1 cellular context compared by ENCODE assay signal in genomic region chr6:14165091-14165490, GRCh38.
TF ChIP-seq lines count a peak whose summit lies in the region.

No MANE protein-coding gene starts in this region.

TF ChIP-seq in IMR-90, 13 proteins besides CTCF, POLR2A, EP300 and RAD21:
- TF ChIP-seq RFX5 (IDR thresholded peaks at IDR 0.05; ENCODE audit: low read depth, low read length) (no peak), USF2 (IDR thresholded peaks at IDR 0.05; ENCODE audit: low read depth, low read length) (no peak), MAFK (IDR thresholded peaks at IDR 0.05; ENCODE audit: low read depth, low read length) (no peak), RCOR1 (IDR thresholded peaks at IDR 0.05; ENCODE audit: insufficient replicate concordance, low read length) (no peak), CHD1 (IDR thresholded peaks at IDR 0.05; ENCODE audit: low read depth, low read length) (no peak), ELK1 (IDR thresholded peaks at IDR 0.05; ENCODE audit: borderline replicate concordance, low read depth, low read length) (no peak), MXI1 (IDR thresholded peaks at IDR 0.05; ENCODE audit: borderline replicate concordance, low read depth, low read length) (no peak), CEBPB (IDR thresholded peaks at IDR 0.05; ENCODE audit: low read depth, low read length) (no peak), MAZ (IDR thresholded peaks at IDR 0.05; ENCODE audit: borderline replicate concordance, low read depth, low read length) (no peak), FOS (IDR thresholded peaks at IDR 0.05; ENCODE audit: low read depth, low read length) (no peak), NFE2L2 (IDR thresholded peaks at IDR 0.05; ENCODE audit: low read depth, low read length) (no peak), SMC3 (IDR thresholded peaks at IDR 0.05; ENCODE audit: low read depth, low read length) (no peak), BHLHE40 (IDR thresholded peaks at IDR 0.05; ENCODE audit: low read depth, low read length) (no peak)
